Comparison of ENCODE assay signal across 13 cellular contexts in genomic region chr15:69145694-69146492, GRCh38. TPM values are rescaled to one million over a fixed set of nuclear protein-coding genes. Genes with fewer than 3 reads are reported as not detected.
DNase-seq lines count a peak whose midpoint lies in the region; ATAC-seq and TF ChIP-seq lines count a peak whose summit lies in the region.
"Had no signal": no experiment of that assay in that cellular context is flagged by ENCODE, and none has a peak within 500 bp of the region (broad histone marks: within the 10 kb centered on the region; RNA-seq: fewer than 3 reads in every experiment).

No MANE protein-coding gene starts in this region.

- H3K27ac ChIP-seq in hepatocyte = no peak overlapping the region
- H3K27ac ChIP-seq: RWPE1 had no signal

- POLR2A ChIA-PET in GM10248 (lab: Yijun Ruan, JAX) = no interaction called here

- peaks cover 30% of the 10 kb centered on the region for H3K4me1 ChIP-seq in hepatocyte (ENCODE audit: insufficient read depth)

- no peaks in the 10 kb centered on the region for H3K9me2 ChIP-seq in hepatocyte (replicated peaks; ENCODE audit: insufficient read depth)

- peak; percentile 26 for DNase-seq in NCI-H510A treated with DMSO at 0.1 percent for 48 hours (lab: John Stamatoyannopoulos, UW)
- DNase-seq in NCI-H510A (lab: John Stamatoyannopoulos, UW) = no peak
- DNase-seq in NOMO-1 treated with dmso at 0.1 percent for 144 hours (lab: John Stamatoyannopoulos, UW; ENCODE audit: unreplicated experiment) = peak; percentile 34
- peak; percentile 22 for DNase-seq in hepatocyte (ENCODE audit: low spot score)
- DNase-seq in superior temporal gyrus (ENCODE audit: extremely low spot score) = peak; percentile 73
- no peak for DNase-seq in GM10248 (ENCODE audit: extremely low spot score)
- DNase-seq in HuH-7.5 (ENCODE audit: low spot score) = no peak
- DNase-seq: foreskin fibroblast; H7; NCI-H2081; stimulated activated CD4-positive, alpha-beta T cell treated with anti-CD3 and anti-CD28 coated beads, Interleukin-12 subunit alpha, Interleukin-12 subunit beta, amount 100 ng/mL, for 4 hours had no signal

- no peaks in the 10 kb centered on the region for H4K20me1 ChIP-seq in hepatocyte (ENCODE audit: insufficient read depth, poor library complexity, severe bottlenecking)

- ATAC-seq in HG03159 (IDR thresholded peaks at IDR 0.05; ENCODE audit: unreplicated experiment) = no peak

- H3K36me3 ChIP-seq in hepatocyte (replicated peaks; ENCODE audit: insufficient read depth, low read depth) = no peaks in the 10 kb centered on the region

- no peak for TF ChIP-seq CTCF in hepatocyte (IDR thresholded peaks at IDR 0.05; ENCODE audit: poor library complexity)
- TF ChIP-seq CTCF in GM10248 (IDR thresholded peaks at IDR 0.05; ENCODE audit: control extremely low read depth, extremely low read depth, low read depth, missing control alignments) = no peak

- 23% methylated on average over 7 of the region's 7 CpGs for WGBS in hepatocyte (ENCODE audit: low lambda C conversion rate, missing lambda C conversion rate)

- no peaks in the 10 kb centered on the region for H3K79me2 ChIP-seq in hepatocyte

- H3K27me3 ChIP-seq in hepatocyte = no peaks in the 10 kb centered on the region

- CTCF ChIA-PET in GM10248 (lab: Yijun Ruan, JAX) = no interaction called here

- H3K4me3 ChIP-seq in hepatocyte = no peak overlapping the region

- H3K9me3 ChIP-seq in hepatocyte (ENCODE audit: low read depth) = no peaks in the 10 kb centered on the region

- no peak overlapping the region for H3K4me2 ChIP-seq in hepatocyte

- H2AFZ ChIP-seq in hepatocyte = no peak overlapping the region

RNA-seq across cellular contexts. Expression of gene GLCE, which starts 14.5 kb away (rescaled TPM):
- total RNA-seq in hepatocyte = 36.8 and 37.9 TPM in 2 replicates
- 12.1 and 14.4 TPM in 2 replicates for polyA plus RNA-seq in hepatocyte

Comparison
In these comparisons a context has a peak if more than half of its experiments do, and no peak if none do; other contexts are left out.
1. DNase-seq: peak in NCI-H510A treated with DMSO at 0.1 percent for 48 hours (single experiment), NOMO-1 treated with dmso at 0.1 percent for 144 hours (single experiment), hepatocyte (single experiment) and superior temporal gyrus (single experiment); none in NCI-H510A (single experiment), GM10248 (single experiment) and HuH-7.5 (single experiment).